In genomic region chr5:10703676-10704075, GRCh38 we compare ENCODE assay signal across 1 cellular context.
TF ChIP-seq lines count a peak whose summit lies in the region.

No MANE protein-coding gene starts in this region.

TF ChIP-seq in HepG2, 621 proteins besides CTCF, POLR2A, EP300 and RAD21 (continued from another document):
- TF ChIP-seq E2F5 (CRISPR knock-in tag; conservative IDR thresholded peaks at IDR 0.05) (no peak), MTF1 (CRISPR knock-in tag; IDR thresholded peaks at IDR 0.05) (no peak), WIZ (CRISPR knock-in tag; IDR thresholded peaks at IDR 0.05) (no peak), AGO1 (IDR thresholded peaks at IDR 0.05; ENCODE audit: low read depth, low read length, poor library complexity, severe bottlenecking) (no peak), ZFP41 (CRISPR knock-in tag; IDR thresholded peaks at IDR 0.05; ENCODE audit: borderline replicate concordance) (no peak), ZNF577 (CRISPR knock-in tag; IDR thresholded peaks at IDR 0.05; ENCODE audit: borderline replicate concordance, low read depth) (no peak), SP2 (CRISPR knock-in tag; IDR thresholded peaks at IDR 0.05) (no peak), ZNF773 (CRISPR knock-in tag; IDR thresholded peaks at IDR 0.05; ENCODE audit: borderline replicate concordance) (no peak), ZBTB44 (CRISPR knock-in tag; IDR thresholded peaks at IDR 0.05) (no peak), FOXP1 (IDR thresholded peaks at IDR 0.05) (no peak), FOXP1 (CRISPR knock-in tag; IDR thresholded peaks at IDR 0.05) (no peak), ZNF350 (CRISPR knock-in tag; IDR thresholded peaks at IDR 0.05; ENCODE audit: borderline replicate concordance, low read depth) (no peak), HOXD1 (CRISPR knock-in tag; IDR thresholded peaks at IDR 0.05) (no peak), ZNF124 (CRISPR knock-in tag; IDR thresholded peaks at IDR 0.05) (no peak), STAT5B (CRISPR knock-in tag; IDR thresholded peaks at IDR 0.05) (no peak), ATF5 (CRISPR knock-in tag; IDR thresholded peaks at IDR 0.05; ENCODE audit: low read depth) (no peak), CREB1 (IDR thresholded peaks at IDR 0.05) (no peak), CREB1 (CRISPR knock-in tag; IDR thresholded peaks at IDR 0.05) (no peak)
